Comparison of ENCODE assay signal across 30 cellular contexts in the genomic region with DNA sequence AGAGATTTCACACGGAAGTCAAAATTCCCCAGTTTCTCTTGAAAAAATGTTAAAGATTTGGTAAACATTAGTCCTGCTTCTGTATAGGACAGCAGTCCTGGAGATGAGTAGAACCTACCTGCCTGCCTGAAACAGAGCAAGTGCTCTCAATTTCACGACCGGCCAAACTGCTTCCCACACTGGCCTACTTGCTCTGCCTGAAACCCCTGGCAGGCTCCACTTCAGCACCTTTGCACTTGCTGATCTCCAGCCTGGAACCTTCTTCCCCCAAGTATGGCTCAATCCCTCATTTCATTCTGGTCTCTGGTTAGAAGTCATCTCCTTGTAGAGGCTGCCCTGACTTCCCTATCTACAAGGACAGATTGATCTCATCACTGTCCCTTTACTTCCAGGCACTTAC.
"Had no signal": no experiment of that assay in that cellular context is flagged by ENCODE, and none has a peak within 500 bp of the region (broad histone marks: within the 10 kb centered on the region; RNA-seq: fewer than 3 reads in every experiment).

No MANE protein-coding gene starts in this region.

- H3K27me3 ChIP-seq: MG63, SJSA1 had no signal

- H3K4me3 Mint-ChIP-seq: activated CD4-positive, alpha-beta memory T cell treated with anti-CD3 and anti-CD28 coated beads for 36 hours; activated naive CD8-positive, alpha-beta T cell treated with anti-CD3 and anti-CD28 coated beads, Interleukin-2, amount 50 U/mL, for 24 hours; activated T-cell treated with anti-CD3 and anti-CD28 coated beads, Interleukin-2, amount 50 U/mL, for 4 hours; brain; central memory CD8-positive, alpha-beta T cell; T-helper 17 cell; WTC11 had no signal

- H3K27me3 Mint-ChIP-seq: central memory CD8-positive, alpha-beta T cell; T-helper 17 cell had no signal

- H3K4me3 ChIP-seq: MG63, SJSA1 had no signal

- H3K27ac Mint-ChIP-seq: activated CD4-positive, alpha-beta memory T cell treated with anti-CD3 and anti-CD28 coated beads for 36 hours; activated naive CD4-positive, alpha-beta T cell treated with anti-CD3 and anti-CD28 coated beads, Interleukin-2, amount 50 U/mL, for 72 hours; activated naive CD8-positive, alpha-beta T cell treated with anti-CD3 and anti-CD28 coated beads, Interleukin-2, amount 50 U/mL, for 24 hours; brain; T-helper 17 cell; WTC11 had no signal

- H3K36me3 ChIP-seq: MG63, SJSA1 had no signal

- H3K27ac ChIP-seq: KMS-11, SJSA1 had no signal

- DNase-seq: activated CD4-positive, alpha-beta memory T cell treated with anti-CD3 and anti-CD28 coated beads for 36 hours; activated CD4-positive, alpha-beta T cell treated with anti-CD3 and anti-CD28 coated beads for 48 hours; activated CD4-positive, CD25-positive, alpha-beta regulatory T cell treated with anti-CD3 and anti-CD28 coated beads, Interleukin-2, amount 50 U/mL, for 72 hours; activated CD8-positive, alpha-beta memory T cell treated with anti-CD3 and anti-CD28 coated beads for 24 hours; activated effector memory CD4-positive, alpha-beta T cell treated with anti-CD3 and anti-CD28 coated beads, Interleukin-2, amount 50 U/mL, for 16 hours; activated naive CD4-positive, alpha-beta T cell treated with Interleukin-2 at 50 U/mL for 16 hours; activated naive CD8-positive, alpha-beta T cell treated with anti-CD3 and anti-CD28 coated beads, Interleukin-2, amount 50 U/mL, for 24 hours; activated T-cell treated with anti-CD3 and anti-CD28 coated beads, Interleukin-2, amount 50 U/mL, for 4 hours; amygdala; MG63; NCI-H1092; NCI-H1417; NCI-H1694; NCI-H2029; NCI-H2107; NCI-H2171 treated with DMSO at 0.1 percent for 48 hours; NCI-H226; NCI-H526; NCI-H82; NK-92 treated with Interleukin-12 subunit alpha and Interleukin-12 subunit beta, amount 100 ng/mL, for 24 hours; SHP77; T-helper 17 cell; T-helper 9 cell had no signal

- H3K9me3 ChIP-seq: MG63, SJSA1 had no signal

- H3K9me3 Mint-ChIP-seq: central memory CD8-positive, alpha-beta T cell had no signal

- ATAC-seq: activated naive CD4-positive, alpha-beta T cell treated with anti-CD3 and anti-CD28 coated beads, Interleukin-2, amount 50 U/mL, for 72 hours; activated naive CD8-positive, alpha-beta T cell treated with anti-CD3 and anti-CD28 coated beads, Interleukin-2, amount 50 U/mL, for 24 hours; activated T-cell treated with anti-CD3 and anti-CD28 coated beads, Interleukin-2, amount 50 U/mL, for 4 hours; SK-N-SH treated with all-trans-retinoic acid at 6 μM for 48 hours; T-helper 17 cell; WTC11 had no signal

- H3K4me1 Mint-ChIP-seq: central memory CD8-positive, alpha-beta T cell; T-helper 17 cell; WTC11 had no signal

- H3K36me3 Mint-ChIP-seq: WTC11 had no signal
